In the genomic region with DNA sequence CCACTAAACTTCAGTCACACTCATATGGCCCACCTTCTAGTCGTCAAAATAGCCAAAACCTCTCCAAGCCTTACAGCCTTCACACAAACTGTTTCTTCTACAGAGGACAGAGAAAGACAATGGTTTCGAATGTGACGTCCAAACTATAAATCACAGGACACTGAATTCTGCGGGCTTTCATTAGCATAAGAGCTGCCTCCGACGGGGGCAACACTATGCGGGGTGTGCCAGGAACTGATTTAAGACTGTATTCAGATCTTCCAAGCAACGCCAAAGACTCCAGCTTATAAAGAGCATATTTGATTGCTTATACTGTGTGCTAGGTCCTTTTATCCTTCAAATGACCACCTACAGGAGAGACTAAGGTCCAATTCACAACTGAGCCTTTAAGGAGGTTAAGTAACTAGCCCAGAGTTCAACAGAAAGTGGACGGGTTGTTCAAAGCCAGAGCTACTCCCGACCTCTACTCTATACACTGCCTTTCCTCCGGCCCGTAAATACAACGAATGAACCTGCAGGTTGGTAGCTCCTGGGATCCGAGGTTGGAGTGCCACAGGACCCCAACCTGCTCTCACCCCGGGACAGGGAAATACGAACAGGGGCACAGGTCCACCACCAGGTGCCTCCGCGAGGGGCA, we compare ENCODE assay signal across 8 cellular contexts. TPM values are rescaled to one million over a fixed set of nuclear protein-coding genes. Genes with fewer than 3 reads are reported as not detected.
DNase-seq lines count a peak whose midpoint lies in the region; ATAC-seq and TF ChIP-seq lines count a peak whose summit lies in the region.

No MANE protein-coding gene starts in this region.

- DNase-seq in CD4-positive, alpha-beta T cell, result no peak
- peak; percentile 47 for DNase-seq in RKO (ENCODE audit: low spot score)
- no peak for DNase-seq in epithelial cell of proximal tubule (ENCODE audit: low read depth)
- no peak for DNase-seq in nucleus accumbens (lab: John Stamatoyannopoulos, UW)
- no peak for DNase-seq in A172 (ENCODE audit: low spot score)

- intact Hi-C loops in CD4-positive, alpha-beta T cell (cut with DNase I, micrococcal nuclease), result loop anchor here (5.0 to 10.0 kb wide), 7 partner anchors 194 to 1341 kb away; a partner anchor contains a TSS

- peak; percentile 32 for TF ChIP-seq CTCF in CD4-positive, alpha-beta T cell (IDR thresholded peaks at IDR 0.05)
- TF ChIP-seq CTCF in epithelial cell of proximal tubule (conservative IDR thresholded peaks at IDR 0.05; ENCODE audit: low read depth, low read length) (peak; percentile 55), neutrophil (IDR thresholded peaks at IDR 0.05) (no peak)

- CTCF ChIA-PET in CD4-positive, alpha-beta T cell (lab: Charles Lee), result interaction anchor here (0.6 to 4.1 kb wide), 5 partner anchors 10 to 773 kb away, joined by 3 to 43 read pairs (median 3); no protein-coding TSS in a partner anchor

- H3K27me3 Mint-ChIP-seq in CD4-positive, alpha-beta T cell, result no peaks in the 10 kb centered on the region

- H3K4me1 ChIP-seq in neutrophil (ENCODE audit: control insufficient read depth in 1 of 2, insufficient read depth in 1 of 2, low read depth in 1 of 2, low read length in 1 of 2), result peaks cover 18% of the 10 kb centered on the region in 2 experiments

- H3K4me3 ChIP-seq in epithelial cell of proximal tubule (ENCODE audit: low read depth, low read length) (peak overlapping the region; percentile 81), neutrophil (ENCODE audit: low read depth in 1 of 2, low read length in 1 of 2) (peak overlapping the region; percentile 89 to 92)

- H3K4me1 Mint-ChIP-seq in CD4-positive, alpha-beta T cell (ENCODE audit: low read depth), result peaks cover 50% of the 10 kb centered on the region

- H3K27me3 ChIP-seq in CD4-positive, alpha-beta T cell (ENCODE audit: control insufficient read depth, insufficient read depth, low read length), result no peaks in the 10 kb centered on the region
- no peaks in the 10 kb centered on the region for H3K27me3 ChIP-seq in neutrophil

- peaks cover 21% of the 10 kb centered on the region for H3K36me3 Mint-ChIP-seq in CD4-positive, alpha-beta T cell (ENCODE audit: low read depth)

- no peaks in the 10 kb centered on the region for H3K36me3 ChIP-seq in neutrophil

- no peaks in the 10 kb centered on the region for H3K9me3 Mint-ChIP-seq in CD4-positive, alpha-beta T cell

- no peaks in the 10 kb centered on the region for H3K9me3 ChIP-seq in CD4-positive, alpha-beta T cell (ENCODE audit: control insufficient read depth, low read length)
- H3K9me3 ChIP-seq in neutrophil, result no peaks in the 10 kb centered on the region

- peak overlapping the region; percentile 97 for H3K4me3 Mint-ChIP-seq in CD4-positive, alpha-beta T cell

- POLR2A ChIA-PET in CD4-positive, alpha-beta T cell (lab: Charles Lee), result interaction anchor here (0.6 to 2.6 kb wide), 15 partner anchors 9 to 725 kb away, joined by 3 to 18 read pairs (median 4); a partner anchor contains a TSS

- H3K27ac ChIP-seq in CD4-positive, alpha-beta T cell (ENCODE audit: low read depth, low read length), result peak overlapping the region; percentile 85
- H3K27ac ChIP-seq in neutrophil, result peak overlapping the region; percentile 89

- no peak for ATAC-seq in CD4-positive, alpha-beta T cell (ENCODE audit: poor library complexity)
- peak; percentile 6 for ATAC-seq in GM21528 (IDR thresholded peaks at IDR 0.05; ENCODE audit: low FRiP score, unreplicated experiment)
- no peak for ATAC-seq in GM18868 (IDR thresholded peaks at IDR 0.05; ENCODE audit: unreplicated experiment)

- peak overlapping the region; percentile 98 for H3K27ac Mint-ChIP-seq in CD4-positive, alpha-beta T cell

RNA-seq across cellular contexts. Expression of a gene that starts 0.6 kb away (rescaled TPM):
- 1 to 10 TPM; 1.7 to 3.1 TPM for total RNA-seq in CD4-positive, alpha-beta T cell
- 4.0 and 6.1 TPM in 2 replicates for total RNA-seq in epithelial cell of proximal tubule
- total RNA-seq in A172 (2014; rRNA removed; shearing (Covaris generic)), result 3.3 and 3.7 TPM in 2 replicates

RNA-seq across cellular contexts. Expression of a gene that starts 0.7 kb away (rescaled TPM):
- total RNA-seq in CD4-positive, alpha-beta T cell, result 10 to 100 TPM; 10.8 to 13.4 TPM
- total RNA-seq in epithelial cell of proximal tubule, result 5.4 and 9.5 TPM in 2 replicates
- total RNA-seq in A172 (2014; rRNA removed; shearing (Covaris generic)), result 2.3 and 3.5 TPM in 2 replicates
